Comparison of ENCODE assay signal across 16 cellular contexts in the genomic region with DNA sequence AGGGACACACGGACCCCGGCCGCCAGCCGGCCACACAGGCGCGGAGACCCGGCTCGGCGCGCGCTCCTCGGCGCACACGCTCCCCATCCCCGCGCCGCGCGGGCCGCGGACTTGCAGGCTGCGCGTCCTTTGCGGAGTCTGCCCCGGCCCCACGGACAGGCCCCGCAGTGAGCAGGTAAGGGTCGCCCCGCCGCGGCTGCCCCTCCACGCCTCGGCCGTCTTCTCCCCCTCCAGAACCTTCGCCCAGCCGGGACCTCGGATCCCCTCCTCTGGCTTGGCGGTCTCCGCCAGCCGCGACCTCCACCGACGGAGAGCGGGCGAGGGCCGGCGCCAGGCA. TPM values are rescaled to one million over a fixed set of nuclear protein-coding genes. Genes with fewer than 3 reads are reported as not detected.
DNase-seq lines count a peak whose midpoint lies in the region; ATAC-seq, FAIRE-seq and TF ChIP-seq lines count a peak whose summit lies in the region.
"Had no signal": no experiment of that assay in that cellular context is flagged by ENCODE, and none has a peak within 500 bp of the region (broad histone marks: within the 10 kb centered on the region; RNA-seq: fewer than 3 reads in every experiment).

No MANE protein-coding gene starts in this region.

- in situ Hi-C loops in astrocyte of the cerebellum (cut with HindIII; ENCODE audit: low sequenced_read_pairs), result loop anchor here (25.0 kb wide), 1 partner anchor 90 kb away; a partner anchor contains a TSS
- in situ Hi-C loops in gastrocnemius medialis (cut with MboI; ENCODE audit: low sequenced_read_pairs in 4 of 4), result no loop called here

- H3K4me1 Mint-ChIP-seq in activated CD4-positive, alpha-beta memory T cell treated with anti-CD3 and anti-CD28 coated beads, Interleukin-2, amount 10 ng/mL, durations not matched to agents 7 days and 5 days, result no peaks in the 10 kb centered on the region
- H3K4me1 Mint-ChIP-seq: stimulated activated memory B cell treated with anti-CD40 and anti-IgM and Interleukin-4, amounts not matched to agents 10 μg/mL and 1 μg/mL and 100 μg/mL, for 72 hours had no signal

- H3K9me3 Mint-ChIP-seq in activated CD4-positive, alpha-beta memory T cell treated with anti-CD3 and anti-CD28 coated beads, Interleukin-2, amount 10 ng/mL, durations not matched to agents 7 days and 5 days, result no peaks in the 10 kb centered on the region
- H3K9me3 Mint-ChIP-seq: CD4-positive, alpha-beta T cell; stimulated activated memory B cell treated with anti-CD40 and anti-IgM and Interleukin-4, amounts not matched to agents 10 μg/mL and 1 μg/mL and 100 μg/mL, for 72 hours had no signal

- H3K27me3 Mint-ChIP-seq in activated CD4-positive, alpha-beta memory T cell treated with anti-CD3 and anti-CD28 coated beads, Interleukin-2, amount 10 ng/mL, durations not matched to agents 7 days and 5 days, result peaks cover 36% of the 10 kb centered on the region

- H3K27ac ChIP-seq in iPS-20b (ENCODE audit: low read length) (no peak overlapping the region), gastrocnemius medialis (no peak overlapping the region)
- H3K27ac ChIP-seq: HL-60, left lung, pancreas had no signal

- H3K4me1 ChIP-seq in iPS-20b (ENCODE audit: insufficient read depth, low read length) (peaks cover 11% of the 10 kb centered on the region; the same call in 1 of the 2 replicates), gastrocnemius medialis (peaks cover 0 to 5% of the 10 kb centered on the region in 2 donors)
- H3K4me1 ChIP-seq: left lung, pancreas had no signal

- CTCF ChIA-PET in activated CD4-positive, alpha-beta memory T cell treated with anti-CD3 and anti-CD28 coated beads, Interleukin-2, amount 10 ng/mL, durations not matched to agents 7 days and 5 days (lab: Charles Lee), result no interaction called here

- TF ChIP-seq CTCF in astrocyte of the cerebellum (IDR thresholded peaks at IDR 0.05; ENCODE audit: low read depth, low read length, missing control alignments), result no peak
- TF ChIP-seq CTCF in gastrocnemius medialis (IDR thresholded peaks at IDR 0.05 in 4 of 5, conservative IDR thresholded peaks at IDR 0.05 in 1 of 5), result no peak

- H3K4me3 Mint-ChIP-seq in activated CD4-positive, alpha-beta memory T cell treated with anti-CD3 and anti-CD28 coated beads, Interleukin-2, amount 10 ng/mL, durations not matched to agents 7 days and 5 days, result no peak overlapping the region
- H3K4me3 Mint-ChIP-seq: CD4-positive, alpha-beta T cell; stimulated activated memory B cell treated with anti-CD40 and anti-IgM and Interleukin-4, amounts not matched to agents 10 μg/mL and 1 μg/mL and 100 μg/mL, for 72 hours had no signal

- TF ChIP-seq POLR2A in H54 (IDR thresholded peaks at IDR 0.05; ENCODE audit: low read depth, low read length), result 0 out of 2 replicates have a peak, but pooled peaks have one; percentile 4
- no peak for TF ChIP-seq POLR2A in gastrocnemius medialis (IDR thresholded peaks at IDR 0.05)

- no peak for FAIRE-seq in H54 (lab: Jason Lieb, UNC)
- FAIRE-seq: pancreas had no signal

- H3K9me3 ChIP-seq in iPS-20b (ENCODE audit: insufficient read depth, low read depth, low read length) (no peaks in the 10 kb centered on the region), gastrocnemius medialis (no peaks in the 10 kb centered on the region)
- H3K9me3 ChIP-seq: left lung, pancreas had no signal

- H3K4me3 ChIP-seq in astrocyte of the cerebellum (ENCODE audit: low read depth, low read length) (peak overlapping the region; percentile 16), iPS-20b (ENCODE audit: low read length) (peak overlapping the region; percentile 73), gastrocnemius medialis (peak overlapping the region; percentile 34 to 54 (median 46))

- DNase-seq in H54 (ENCODE audit: insufficient read length, low spot score) (no peak), astrocyte of the cerebellum (ENCODE audit: low read depth) (no peak), gastrocnemius medialis (no peak)
- DNase-seq in activated CD4-positive, alpha-beta memory T cell treated with anti-CD3 and anti-CD28 coated beads, Interleukin-2, amount 10 ng/mL, durations not matched to agents 7 days and 5 days, result no peak
- DNase-seq in activated CD8-positive, alpha-beta memory T cell treated with anti-CD3 and anti-CD28 coated beads, Interleukin-2, amount 50 U/mL, for 48 hours, result no peak
- DNase-seq: activated CD4-positive, alpha-beta T cell treated with anti-CD3 and anti-CD28 coated beads, Interleukin-2, amount 50 U/mL, for 4 hours; activated naive CD4-positive, alpha-beta T cell; CD4-positive, alpha-beta T cell; left lung; stimulated activated CD4-positive, alpha-beta T cell treated with anti-CD3 and anti-CD28 coated beads, Interleukin-2, amount 100 ng/mL, for 48 hours had no signal

- H3K27me3 ChIP-seq in iPS-20b (ENCODE audit: insufficient read depth, low read length), result peaks cover 60% of the 10 kb centered on the region
- H3K27me3 ChIP-seq in gastrocnemius medialis, result peaks cover 14 to 22% (median 17%) of the 10 kb centered on the region in 3 donors

- POLR2A ChIA-PET in activated CD4-positive, alpha-beta memory T cell treated with anti-CD3 and anti-CD28 coated beads, Interleukin-2, amount 10 ng/mL, durations not matched to agents 7 days and 5 days (lab: Charles Lee), result no interaction called here

- intact Hi-C loops in gastrocnemius medialis (cut with DNase I; ENCODE audit: low total_unique reads), result loop anchor here (10.0 kb wide), 1 partner anchor 248 kb away; no protein-coding TSS in a partner anchor

- no peaks in the 10 kb centered on the region for H3K36me3 Mint-ChIP-seq in activated CD4-positive, alpha-beta memory T cell treated with anti-CD3 and anti-CD28 coated beads, Interleukin-2, amount 10 ng/mL, durations not matched to agents 7 days and 5 days (ENCODE audit: low read depth)
- H3K36me3 Mint-ChIP-seq: stimulated activated memory B cell treated with anti-CD40 and anti-IgM and Interleukin-4, amounts not matched to agents 10 μg/mL and 1 μg/mL and 100 μg/mL, for 72 hours had no signal

- ATAC-seq in gastrocnemius medialis, result no peak
- ATAC-seq in HG02610 (IDR thresholded peaks at IDR 0.05; ENCODE audit: unreplicated experiment), result no peak
- no peak for ATAC-seq in HG03520 (IDR thresholded peaks at IDR 0.05; ENCODE audit: unreplicated experiment)
- ATAC-seq: stimulated activated memory B cell treated with anti-CD40 and anti-IgM and Interleukin-4, amounts not matched to agents 10 μg/mL and 1 μg/mL and 100 μg/mL, for 72 hours had no signal

- H3K36me3 ChIP-seq in iPS-20b (ENCODE audit: insufficient read depth, low read depth, low read length) (no peaks in the 10 kb centered on the region), gastrocnemius medialis (no peaks in the 10 kb centered on the region)
- H3K36me3 ChIP-seq: left lung, pancreas had no signal

- peak overlapping the region; percentile 51; the same call in 1 of the 2 replicates for H3K9ac ChIP-seq in iPS-20b (ENCODE audit: low read depth, low read length)

- no peak overlapping the region for H3K27ac Mint-ChIP-seq in activated CD4-positive, alpha-beta memory T cell treated with anti-CD3 and anti-CD28 coated beads, Interleukin-2, amount 10 ng/mL, durations not matched to agents 7 days and 5 days
- H3K27ac Mint-ChIP-seq: CD4-positive, alpha-beta T cell; stimulated activated memory B cell treated with anti-CD40 and anti-IgM and Interleukin-4, amounts not matched to agents 10 μg/mL and 1 μg/mL and 100 μg/mL, for 72 hours had no signal

RNA-seq across cellular contexts. Expression of a gene that starts 0.4 kb away (rescaled TPM):
- under 1 TPM; 0.05 to 0.33 (median 0.21) TPM for total RNA-seq in gastrocnemius medialis
- total RNA-seq in activated CD4-positive, alpha-beta memory T cell treated with anti-CD3 and anti-CD28 coated beads, Interleukin-2, amount 10 ng/mL, durations not matched to agents 7 days and 5 days, result not detected
- total RNA-seq: CD4-positive, alpha-beta T cell had no signal

Comparison
In these comparisons a context has a peak if more than half of its experiments do, and no peak if none do; other contexts are left out.
1. H3K4me3 ChIP-seq: peak in every context shown above with its lines; median percentile 73 in iPS-20b; 46 in gastrocnemius medialis; 16 in astrocyte of the cerebellum.